Comparison of ENCODE assay signal across 8 cellular contexts in the genomic region with DNA sequence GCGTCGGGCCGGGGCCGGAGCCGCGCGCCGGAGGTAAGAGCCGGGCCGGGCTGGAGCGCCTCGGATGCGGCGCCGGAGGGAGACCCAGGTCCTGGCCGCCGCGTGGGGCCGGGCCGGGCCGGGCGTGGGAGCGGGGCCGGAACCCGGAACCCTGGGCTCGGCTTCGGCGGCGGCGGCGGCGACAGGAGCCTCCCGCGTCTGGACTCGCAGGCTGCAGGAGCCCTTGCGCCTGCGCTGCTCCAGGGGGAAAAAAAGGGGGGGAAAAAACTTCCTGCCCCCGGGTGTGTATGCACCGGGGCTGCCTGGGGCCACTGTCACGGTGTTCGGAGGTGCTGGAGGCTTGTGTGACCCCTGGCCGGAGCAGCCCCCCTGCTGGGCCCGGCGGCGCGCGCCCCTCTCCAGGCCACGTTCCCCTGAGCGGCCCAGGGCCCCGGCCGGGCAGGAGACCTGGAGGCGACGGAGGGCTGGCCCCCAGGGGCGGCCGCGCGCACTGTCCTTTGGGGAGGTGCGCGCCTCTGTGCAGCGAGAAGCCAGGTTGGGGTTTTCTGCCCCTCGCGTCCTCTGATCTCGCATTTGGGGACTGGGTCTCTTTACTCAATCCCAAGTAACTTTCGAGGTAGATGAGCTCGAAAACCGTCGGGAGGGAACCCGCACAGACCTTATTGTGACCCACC. TPM values are rescaled to one million over a fixed set of nuclear protein-coding genes. Genes with fewer than 3 reads are reported as not detected.
DNase-seq lines count a peak whose midpoint lies in the region; ATAC-seq, FAIRE-seq and TF ChIP-seq lines count a peak whose summit lies in the region.

No MANE protein-coding gene starts in this region.

- H3K4me3 ChIP-seq in SJSA1, result peak overlapping the region; percentile 52
- peak overlapping the region; percentile 83 for H3K4me3 ChIP-seq in epithelial cell of proximal tubule (ENCODE audit: low read depth, low read length)

- peak; percentile 23 for ATAC-seq in GM18502 (IDR thresholded peaks at IDR 0.05; ENCODE audit: poor library complexity, unreplicated experiment)
- ATAC-seq in HG02938 (IDR thresholded peaks at IDR 0.05; ENCODE audit: unreplicated experiment), result peak; percentile 24
- ATAC-seq in natural killer cell treated with Interleukin-12 subunit alpha and Interleukin-12 subunit beta and Interleukin-15 and Interleukin-18, amount 100 ng/mL, for 72 hours, result peak; percentile 25 to 28

- no peak overlapping the region for H3K27ac ChIP-seq in SJSA1

- no peaks in the 10 kb centered on the region for H3K9me3 Mint-ChIP-seq in natural killer cell treated with Interleukin-12 subunit alpha and Interleukin-12 subunit beta and Interleukin-15 and Interleukin-18, amount 100 ng/mL, for 72 hours

- no peaks in the 10 kb centered on the region; the same call in 1 of the 2 replicates for H3K9me3 ChIP-seq in SJSA1 (replicated peaks)

- H3K36me3 ChIP-seq in SJSA1, result no peaks in the 10 kb centered on the region

- peaks cover 6% of the 10 kb centered on the region for H3K36me3 Mint-ChIP-seq in natural killer cell treated with Interleukin-12 subunit alpha and Interleukin-12 subunit beta and Interleukin-15 and Interleukin-18, amount 100 ng/mL, for 72 hours

- FAIRE-seq in D721Med (lab: Jason Lieb, UNC), result no peak

- peaks cover 38% of the 10 kb centered on the region for H3K4me1 ChIP-seq in SJSA1 (replicated peaks)

- no peak overlapping the region for H3K27ac Mint-ChIP-seq in natural killer cell treated with Interleukin-12 subunit alpha and Interleukin-12 subunit beta and Interleukin-15 and Interleukin-18, amount 100 ng/mL, for 72 hours

- peak overlapping the region; percentile 71 for H3K4me3 Mint-ChIP-seq in natural killer cell treated with Interleukin-12 subunit alpha and Interleukin-12 subunit beta and Interleukin-15 and Interleukin-18, amount 100 ng/mL, for 72 hours

- peaks cover 13% of the 10 kb centered on the region in 2 donors for H3K4me1 Mint-ChIP-seq in natural killer cell treated with Interleukin-12 subunit alpha and Interleukin-12 subunit beta and Interleukin-15 and Interleukin-18, amount 100 ng/mL, for 72 hours (ENCODE audit: low read depth in 2 of 2)

- DNase-seq in AG08396 (ENCODE audit: low spot score) (peak; percentile 84), SJSA1 (ENCODE audit: low read depth in 1 of 2, low spot score in 2 of 2) (peak in 1 of 2 experiments; percentile 41), epithelial cell of proximal tubule (ENCODE audit: low read depth) (no peak), cortex of kidney (lab: John Stamatoyannopoulos, UW) (no peak), D721Med (ENCODE audit: insufficient read length, low spot score) (no peak)
- no peak for DNase-seq in natural killer cell treated with Interleukin-12 subunit alpha and Interleukin-12 subunit beta and Interleukin-15 and Interleukin-18, amount 100 ng/mL, for 72 hours (ENCODE audit: low spot score)

- H3K27me3 ChIP-seq in SJSA1 (replicated peaks), result peaks cover 39% of the 10 kb centered on the region

- TF ChIP-seq CTCF in epithelial cell of proximal tubule (conservative IDR thresholded peaks at IDR 0.05; ENCODE audit: low read depth, low read length) (no peak), D721Med (IDR thresholded peaks at IDR 0.05; ENCODE audit: insufficient read depth, missing control alignments) (no peak)

- H3K27me3 Mint-ChIP-seq in natural killer cell treated with Interleukin-12 subunit alpha and Interleukin-12 subunit beta and Interleukin-15 and Interleukin-18, amount 100 ng/mL, for 72 hours, result peaks cover 57 to 81% of the 10 kb centered on the region in 2 donors

RNA-seq across cellular contexts. Expression of a gene that starts 0.9 kb away (rescaled TPM):
- total RNA-seq in SJSA1 (2014; rRNA removed; shearing (Covaris generic)), result 1.1 and 1.9 TPM in 2 replicates
- total RNA-seq in epithelial cell of proximal tubule, result 7.7 and 12.0 TPM in 2 replicates
- total RNA-seq in natural killer cell treated with Interleukin-12 subunit alpha and Interleukin-12 subunit beta and Interleukin-15 and Interleukin-18, amount 100 ng/mL, for 72 hours, result under 1 TPM; 0.11 to 0.12 TPM
